Comparison of ENCODE assay signal across 8 cellular contexts in genomic region chr12:131608740-131609665, GRCh38.
A peak's percentile ranks its signal among the peaks of the same experiment; 100 is the strongest.
DNase-seq lines count a peak whose midpoint lies in the region; ATAC-seq and TF ChIP-seq lines count a peak whose summit lies in the region.

No MANE protein-coding gene starts in this region.

- no TSS peak for BruUV-seq in PC-3 (replicated peaks; lab: Mats Ljungman, UMichigan)

- H3F3A ChIP-seq in PC-3 (ENCODE audit: low read length, unreplicated experiment), result no peaks in the 10 kb centered on the region

- no peaks in the 10 kb centered on the region for H3K9me2 ChIP-seq in PC-3 (replicated peaks; ENCODE audit: low read length)

- H3K27me3 ChIP-seq in PC-3 (ENCODE audit: low read length) (peaks cover 79% of the 10 kb centered on the region), parathyroid adenoma (ENCODE audit: control insufficient read depth, insufficient read depth, low read length) (peaks cover 3% of the 10 kb centered on the region)

- 0 out of 2 replicates have a peak overlapping the region, but pooled peaks have one; percentile 40 for H2AFZ ChIP-seq in PC-3 (ENCODE audit: low read length)
- H2AFZ ChIP-seq in parathyroid adenoma, result no peak overlapping the region

- H3K9ac ChIP-seq in PC-3 (ENCODE audit: low read length) (no peak overlapping the region), parathyroid adenoma (no peak overlapping the region)

- intact Hi-C loops in PC-3 (cut with micrococcal nuclease), result loop anchor here (5.0 kb wide), 2 partner anchors 128 to 218 kb away; partner anchors contain the start of gene MMP17

- CTCF ChIA-PET in PC-3 (lab: Charles Lee), result interaction anchor here (0.5 to 0.6 kb wide), 3 partner anchors 86 to 365 kb away, joined by 4 to 8 read pairs (median 7); partner anchors contain the start of gene EP400

- no peak overlapping the region for H3K27ac ChIP-seq in PC-3 (ENCODE audit: low read length)
- no peak overlapping the region for H3K27ac ChIP-seq in parathyroid adenoma

- in situ Hi-C loops in ACHN (cut with HindIII; ENCODE audit: low pct_ligation_motif_present, low pct_unique_long_range_greater_than_20kb, low sequenced_read_pairs), result no loop called here

- ATAC-seq in PC-3, result peak; percentile 94

- POLR2A ChIA-PET in PC-3 (lab: Charles Lee; ENCODE audit: unreplicated experiment), result no interaction called here

- H3K36me3 ChIP-seq in PC-3 (ENCODE audit: low read depth, low read length), result no peaks in the 10 kb centered on the region
- no peaks in the 10 kb centered on the region for H3K36me3 ChIP-seq in parathyroid adenoma (ENCODE audit: control insufficient read depth, insufficient read depth, low read length)

- H3K4me1 ChIP-seq in PC-3 (ENCODE audit: insufficient read depth, low read length) (no peaks in the 10 kb centered on the region), parathyroid adenoma (no peaks in the 10 kb centered on the region)

- no peaks in the 10 kb centered on the region for H4K20me1 ChIP-seq in PC-3 (ENCODE audit: low read length)

- H3K79me2 ChIP-seq in PC-3 (ENCODE audit: low read length) (no peaks in the 10 kb centered on the region), parathyroid adenoma (no peaks in the 10 kb centered on the region)

- no peaks in the 10 kb centered on the region for H3K9me3 ChIP-seq in PC-3 (ENCODE audit: low read length)
- no peaks in the 10 kb centered on the region for H3K9me3 ChIP-seq in parathyroid adenoma (ENCODE audit: control insufficient read depth, low read length)

- TF ChIP-seq CTCF in GM12865 (IDR thresholded peaks at IDR 0.05; ENCODE audit: insufficient read depth, low read depth, low read length, missing control alignments), result peak; percentile 57
- peak; percentile 88 for TF ChIP-seq CTCF in PC-3 (conservative IDR thresholded peaks at IDR 0.05; ENCODE audit: low read depth, low read length)
- peak; percentile 92 for TF ChIP-seq CTCF in parathyroid adenoma (IDR thresholded peaks at IDR 0.05)

- H3K4me2 ChIP-seq in PC-3 (ENCODE audit: low read length) (no peak overlapping the region), parathyroid adenoma (ENCODE audit: low read length) (no peak overlapping the region)

- no peak overlapping the region for H3K4me3 ChIP-seq in GM12865 (ENCODE audit: low read depth, low read length)
- H3K4me3 ChIP-seq in PC-3 (ENCODE audit: low read length), result no peak overlapping the region
- H3K4me3 ChIP-seq in parathyroid adenoma (ENCODE audit: low read depth, low read length), result no peak overlapping the region

- DNase-seq in ACHN, result peak; percentile 63
- DNase-seq in GM12865 (ENCODE audit: low read depth), result peak; percentile 60
- peak; percentile 68 for DNase-seq in PC-3
- DNase-seq in activated naive CD4-positive, alpha-beta T cell (lab: John Stamatoyannopoulos, UW), result peak; percentile 21 to 53 (median 30)
- peak; percentile 73 for DNase-seq in germinal center (ENCODE audit: low spot score)
- DNase-seq in ureter (ENCODE audit: low spot score), result peak; percentile 79
- DNase-seq in H4 (ENCODE audit: low spot score), result no peak
